In the genomic region with DNA sequence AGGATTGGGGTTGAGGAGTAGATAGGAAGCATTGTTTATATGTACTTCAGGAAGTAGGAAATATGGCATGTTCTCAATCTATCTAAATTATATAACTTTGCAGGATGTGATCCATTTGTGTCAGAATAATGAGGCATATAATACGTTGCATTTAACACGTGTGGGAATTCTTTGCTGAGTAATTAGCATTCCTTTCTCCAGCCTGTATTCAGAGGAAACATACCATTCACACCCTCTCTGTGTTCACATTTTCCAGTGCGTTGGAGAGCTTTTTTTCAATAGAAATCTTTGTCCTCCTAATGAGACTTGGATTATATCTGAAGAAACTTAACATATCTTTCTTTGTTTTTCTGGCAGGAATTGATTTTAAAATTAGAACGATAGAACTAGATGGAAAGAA, we compare ENCODE assay signal across 9 cellular contexts. TPM values are rescaled to one million over a fixed set of nuclear protein-coding genes. Genes with fewer than 3 reads are reported as not detected.
DNase-seq lines count a peak whose midpoint lies in the region; ATAC-seq, FAIRE-seq and TF ChIP-seq lines count a peak whose summit lies in the region.
"Had no signal": no experiment of that assay in that cellular context is flagged by ENCODE, and none has a peak within 500 bp of the region (broad histone marks: within the 10 kb centered on the region; RNA-seq: fewer than 3 reads in every experiment).

No MANE protein-coding gene starts in this region.

- H4K20me1 ChIP-seq in astrocyte (ENCODE audit: insufficient read depth, low read length): no peaks in the 10 kb centered on the region
- peaks cover 9% of the 10 kb centered on the region for H4K20me1 ChIP-seq in smooth muscle cell (ENCODE audit: low read depth)

- ATAC-seq in GM21529 (IDR thresholded peaks at IDR 0.05; ENCODE audit: unreplicated experiment) (no peak), GM21723 (IDR thresholded peaks at IDR 0.05; ENCODE audit: unreplicated experiment) (no peak)

- peaks cover 19% of the 10 kb centered on the region for H3K4me1 ChIP-seq in astrocyte (ENCODE audit: insufficient read depth, low read length)
- H3K4me1 ChIP-seq in smooth muscle cell (ENCODE audit: low read depth): no peaks in the 10 kb centered on the region

- peak overlapping the region; percentile 55 for H3K9ac ChIP-seq in astrocyte (ENCODE audit: low read length)
- H3K9ac ChIP-seq in smooth muscle cell (ENCODE audit: low read depth): no peak overlapping the region

- no peak for TF ChIP-seq CTCF in astrocyte (IDR thresholded peaks at IDR 0.05; ENCODE audit: insufficient read depth, low read depth, low read length)
- TF ChIP-seq CTCF in smooth muscle cell (IDR thresholded peaks at IDR 0.05; ENCODE audit: borderline replicate concordance, insufficient read depth, poor library complexity, severe bottlenecking): no peak
- no peak for TF ChIP-seq CTCF in GM20000 (IDR thresholded peaks at IDR 0.05; ENCODE audit: extremely low read depth, missing control alignments)

- peak; percentile 80 for FAIRE-seq in astrocyte (lab: Jason Lieb, UNC)
- FAIRE-seq: colon had no signal

- H3F3A ChIP-seq in smooth muscle cell (ENCODE audit: low read depth): peaks cover 9% of the 10 kb centered on the region

- WGBS in smooth muscle cell (ENCODE audit: low lambda C conversion rate): 42% methylated on average over 4 of the region's 4 CpGs

- no peaks in the 10 kb centered on the region for H3K27me3 Mint-ChIP-seq in astrocyte (ENCODE audit: low read depth, unreplicated experiment)
- peaks cover 0 to 7% (median 6%) of the 10 kb centered on the region in 3 donors for H3K27me3 Mint-ChIP-seq in immature natural killer cell (ENCODE audit: low read depth in 3 of 3)

- H3K9me3 ChIP-seq in astrocyte (ENCODE audit: insufficient read depth, low read depth, low read length): no peaks in the 10 kb centered on the region
- H3K9me3 ChIP-seq in smooth muscle cell (replicated peaks; ENCODE audit: low read depth): no peaks in the 10 kb centered on the region

- no peak overlapping the region for H3K4me3 ChIP-seq in astrocyte (ENCODE audit: insufficient read depth, low read depth, low read length)
- H3K4me3 ChIP-seq in smooth muscle cell: no peak overlapping the region

- H2AFZ ChIP-seq in astrocyte (ENCODE audit: low read depth, low read length) (no peak overlapping the region), smooth muscle cell (ENCODE audit: low read depth) (no peak overlapping the region)

- H3K36me3 Mint-ChIP-seq in astrocyte (ENCODE audit: low read depth, unreplicated experiment) (peaks cover 18% of the 10 kb centered on the region), immature natural killer cell (peaks cover 13 to 17% (median 14%) of the 10 kb centered on the region in 3 donors)

- H3K27me3 ChIP-seq in astrocyte (ENCODE audit: insufficient read depth, low read length) (no peaks in the 10 kb centered on the region), smooth muscle cell (ENCODE audit: low read depth) (no peaks in the 10 kb centered on the region)

- H3K4me1 Mint-ChIP-seq in astrocyte (ENCODE audit: low read depth, unreplicated experiment) (peaks cover 33% of the 10 kb centered on the region), immature natural killer cell (peaks cover 80 to 97% of the 10 kb centered on the region in 2 donors)

- H3K27ac Mint-ChIP-seq in astrocyte (ENCODE audit: unreplicated experiment) (peak overlapping the region; percentile 97), immature natural killer cell (peak overlapping the region; percentile 71 to 91 (median 84))

- H3K27ac ChIP-seq in astrocyte (ENCODE audit: low read depth, low read length) (peak overlapping the region; percentile 55), smooth muscle cell (ENCODE audit: low read depth) (peak overlapping the region; percentile 44)

- peaks cover 23% of the 10 kb centered on the region for H3K79me2 ChIP-seq in astrocyte (ENCODE audit: insufficient read depth, low read length)
- H3K79me2 ChIP-seq in smooth muscle cell (ENCODE audit: low read depth): peaks cover 8% of the 10 kb centered on the region

- H3K4me3 Mint-ChIP-seq in astrocyte (ENCODE audit: unreplicated experiment) (peak overlapping the region; percentile 51), immature natural killer cell (peak overlapping the region in 1 of 5 donors; percentile 3)

- H3K9me3 Mint-ChIP-seq in astrocyte (ENCODE audit: unreplicated experiment) (peaks cover 6% of the 10 kb centered on the region), immature natural killer cell (no peaks in the 10 kb centered on the region)

- H3K4me2 ChIP-seq in astrocyte (ENCODE audit: low read length) (peak overlapping the region; percentile 51), smooth muscle cell (peak overlapping the region; percentile 5)

- peak; percentile 28 for DNase-seq in M059J (ENCODE audit: low read depth)
- DNase-seq in astrocyte (ENCODE audit: low read depth): peak; percentile 85
- no peak for DNase-seq in immature natural killer cell
- DNase-seq in smooth muscle cell (lab: John Stamatoyannopoulos, UW; ENCODE audit: unreplicated experiment): no peak
- no peak for DNase-seq in GM20000 (ENCODE audit: low spot score)
- DNase-seq in DMS114 treated with DMSO at 0.1 percent for 48 hours (lab: John Stamatoyannopoulos, UW; ENCODE audit: unreplicated experiment): no peak

- no peaks in the 10 kb centered on the region for H3K36me3 ChIP-seq in astrocyte (ENCODE audit: insufficient read depth, low read length)
- H3K36me3 ChIP-seq in smooth muscle cell (ENCODE audit: low read depth): no peaks in the 10 kb centered on the region

RNA-seq across cellular contexts. Expression of gene APH1B, which starts 33.0 kb away (rescaled TPM):
- total RNA-seq in M059J (2014; rRNA removed; shearing (Covaris generic)): 7.7 and 8.8 TPM in 2 replicates
- total RNA-seq in astrocyte: 14.7 and 18.2 TPM in 2 replicates
- 1 to 10 TPM; 4.8 to 7.8 (median 5.7) TPM for polyA plus RNA-seq in immature natural killer cell
- total RNA-seq in smooth muscle cell: 10.5 and 14.3 TPM in 2 replicates
- polyA plus RNA-seq in smooth muscle cell: 9.5 and 15.5 TPM in 2 replicates

RNA-seq across cellular contexts. Expression of gene RAB8B, which starts 55.0 kb away (rescaled TPM):
- 37.8 and 48.5 TPM in 2 replicates for total RNA-seq in M059J (2014; rRNA removed; shearing (Covaris generic))
- 45.7 and 49.3 TPM in 2 replicates for total RNA-seq in astrocyte
- polyA plus RNA-seq in immature natural killer cell: 100 to 1,000 TPM in 1 of 3 donors, 10 to 100 TPM in 2; 64.6 to 123 (median 79.7) TPM
- 34.7 and 42.2 TPM in 2 replicates for total RNA-seq in smooth muscle cell
- polyA plus RNA-seq in smooth muscle cell: 10.7 and 11.5 TPM in 2 replicates

Comparison
In these comparisons a context has a peak if more than half of its experiments do, and no peak if none do; other contexts are left out.
1. DNase-seq: peak in M059J (single experiment) and astrocyte (single experiment); none in immature natural killer cell (0 of 3), smooth muscle cell (single experiment), GM20000 (single experiment) and DMS114 treated with DMSO at 0.1 percent for 48 hours (single experiment).